16 cellular contexts compared by ENCODE assay signal in genomic region chr4:111406036-111406435, GRCh38.
DNase-seq lines count a peak whose midpoint lies in the region; ATAC-seq and TF ChIP-seq lines count a peak whose summit lies in the region.
"Had no signal": no experiment of that assay in that cellular context is flagged by ENCODE, and none has a peak within 500 bp of the region (broad histone marks: within the 10 kb centered on the region; RNA-seq: fewer than 3 reads in every experiment).

No MANE protein-coding gene starts in this region.

- no peak for TF ChIP-seq CTCF in AG10803 (conservative IDR thresholded peaks at IDR 0.05; ENCODE audit: low read length)
- TF ChIP-seq CTCF in retinal pigment epithelial cell (conservative IDR thresholded peaks at IDR 0.05; ENCODE audit: low read depth, low read length): no peak

- H3K27me3 ChIP-seq in adipocyte (replicated peaks; ENCODE audit: control insufficient read depth, insufficient read depth, low read length): no peaks in the 10 kb centered on the region

- DNase-seq in AG10803 (ENCODE audit: low read depth) (peak; percentile 39), adipocyte (ENCODE audit: low read depth) (peak; percentile 23), foreskin melanocyte (peak; percentile 58), retinal pigment epithelial cell (ENCODE audit: low read depth) (peak; percentile 26), hypothalamus (lab: John Stamatoyannopoulos, UW) (no peak), NCI-H1092 treated with DMSO at 0.1 percent for 48 hours (lab: John Stamatoyannopoulos, UW) (no peak)
- DNase-seq: 8988T; C1 segment of cervical spinal cord; Calu3; CD4-positive, alpha-beta T cell; DMS 273 treated with DMSO at 0.1 percent for 48 hours; IMR-90 had no signal

- no peak overlapping the region for H3K9ac ChIP-seq in adipocyte (ENCODE audit: low read length)

- no peaks in the 10 kb centered on the region for H3K9me3 ChIP-seq in adipocyte (ENCODE audit: control insufficient read depth, low read length)
- H3K9me3 ChIP-seq: HAP-1 had no signal

- H3K4me3 ChIP-seq in AG10803 (ENCODE audit: low read length) (no peak overlapping the region), adipocyte (ENCODE audit: low read length) (no peak overlapping the region), retinal pigment epithelial cell (ENCODE audit: low read length) (no peak overlapping the region)
- H3K4me3 ChIP-seq: GM12878, HAP-1 had no signal

- no peaks in the 10 kb centered on the region for H3K36me3 ChIP-seq in adipocyte (ENCODE audit: control insufficient read depth, insufficient read depth, low read length, severe bottlenecking)
- H3K36me3 ChIP-seq: HAP-1 had no signal

- H3K4me1 ChIP-seq in adipocyte (ENCODE audit: control insufficient read depth, insufficient read depth, low read length): no peaks in the 10 kb centered on the region
- H3K4me1 ChIP-seq: HAP-1 had no signal

- ATAC-seq in HG03378 (IDR thresholded peaks at IDR 0.05; ENCODE audit: unreplicated experiment): no peak
- ATAC-seq in GM19397 (IDR thresholded peaks at IDR 0.05; ENCODE audit: unreplicated experiment): no peak
- ATAC-seq: GM12878 had no signal

Comparison
In these comparisons a context has a peak if more than half of its experiments do, and no peak if none do; other contexts are left out.
1. DNase-seq: peak in AG10803 (single experiment), adipocyte (single experiment), foreskin melanocyte (single experiment) and retinal pigment epithelial cell (single experiment); none in hypothalamus (0 of 51) and NCI-H1092 treated with DMSO at 0.1 percent for 48 hours (single experiment).